Comparison of ENCODE assay signal across 20 cellular contexts in genomic region chr16:86117756-86118155, GRCh38.
DNase-seq lines count a peak whose midpoint lies in the region; ATAC-seq and TF ChIP-seq lines count a peak whose summit lies in the region.
"Had no signal": no experiment of that assay in that cellular context is flagged by ENCODE, and none has a peak within 500 bp of the region (broad histone marks: within the 10 kb centered on the region; RNA-seq: fewer than 3 reads in every experiment).

No MANE protein-coding gene starts in this region.

- H3K27me3 Mint-ChIP-seq in immature natural killer cell (ENCODE audit: low read depth in 3 of 3) = peaks cover 2 to 9% (median 6%) of the 10 kb centered on the region in 3 donors

- H3K4me1 Mint-ChIP-seq in immature natural killer cell = no peaks in the 10 kb centered on the region
- H3K4me1 Mint-ChIP-seq: CD8-positive, alpha-beta memory T cell had no signal

- no peak overlapping the region for H3K4me3 ChIP-seq in AG10803 (ENCODE audit: low read length)
- no peak overlapping the region for H3K4me3 ChIP-seq in fibroblast of villous mesenchyme (ENCODE audit: low read depth, low read length)
- H3K4me3 ChIP-seq in osteoblast (ENCODE audit: insufficient read depth, low read length) = no peak overlapping the region
- H3K4me3 ChIP-seq: A549, GM23338, MG63 had no signal

- H3K9me3 Mint-ChIP-seq in immature natural killer cell = no peaks in the 10 kb centered on the region
- H3K9me3 Mint-ChIP-seq: CD8-positive, alpha-beta memory T cell; GM23338 had no signal

- no peaks in the 10 kb centered on the region for H3K36me3 Mint-ChIP-seq in immature natural killer cell
- H3K36me3 Mint-ChIP-seq: CD8-positive, alpha-beta memory T cell had no signal

- no peaks in the 10 kb centered on the region for H3K36me3 ChIP-seq in osteoblast (ENCODE audit: insufficient read depth, low read length)
- H3K36me3 ChIP-seq: MG63 had no signal

- no peaks in the 10 kb centered on the region for H4K20me1 ChIP-seq in osteoblast (ENCODE audit: insufficient read depth, low read length)

- H3K79me2 ChIP-seq in osteoblast (ENCODE audit: insufficient read depth, low read length) = no peaks in the 10 kb centered on the region

- DNase-seq in AG10803 (ENCODE audit: low read depth) = peak; percentile 13
- DNase-seq in RPMI7951 (ENCODE audit: low read depth) = peak; percentile 37
- peak; percentile 11 for DNase-seq in fibroblast of villous mesenchyme (ENCODE audit: low read depth)
- DNase-seq in osteoblast (ENCODE audit: insufficient read length, low spot score, missing footprints) = peak; percentile 74
- no peak for DNase-seq in AML-193 (lab: John Stamatoyannopoulos, UW)
- no peak for DNase-seq in immature natural killer cell
- DNase-seq: CD8-positive, alpha-beta memory T cell; DMS 273 treated with DMSO at 0.1 percent for 48 hours; MG63; NCI-H1092 treated with DMSO at 0.1 percent for 48 hours; NCI-H1694; NCI-H446 treated with DMSO at 0.1 percent for 48 hours; NCI-H748 treated with DMSO at 0.1 percent for 48 hours; PC-3; Right ventricle myocardium superior had no signal

- ATAC-seq in HG03025 (IDR thresholded peaks at IDR 0.05; ENCODE audit: low FRiP score, unreplicated experiment) (no peak), HG03378 (IDR thresholded peaks at IDR 0.05; ENCODE audit: unreplicated experiment) (no peak)
- ATAC-seq: A549, GM23338, PC-3 had no signal

- no peak for TF ChIP-seq CTCF in AG10803 (conservative IDR thresholded peaks at IDR 0.05; ENCODE audit: low read length)
- no peak for TF ChIP-seq CTCF in fibroblast of villous mesenchyme (IDR thresholded peaks at IDR 0.05; ENCODE audit: insufficient read depth, low read depth, low read length)
- no peak for TF ChIP-seq CTCF in osteoblast (IDR thresholded peaks at IDR 0.05; ENCODE audit: extremely low read depth, low read depth, low read length)

- H2AFZ ChIP-seq in osteoblast (ENCODE audit: low read length) = no peak overlapping the region
- H2AFZ ChIP-seq: GM23338 had no signal

- H3K27ac Mint-ChIP-seq in immature natural killer cell = no peak overlapping the region
- H3K27ac Mint-ChIP-seq: GM23338 had no signal

- no peaks in the 10 kb centered on the region for H3K9me3 ChIP-seq in osteoblast (ENCODE audit: low read depth, low read length)
- H3K9me3 ChIP-seq: A549, MG63 had no signal

- H3K4me1 ChIP-seq in osteoblast (ENCODE audit: insufficient read depth, low read length) = no peaks in the 10 kb centered on the region
- H3K4me1 ChIP-seq: A549 had no signal

- no peak overlapping the region for H3K27ac ChIP-seq in osteoblast (ENCODE audit: low read depth, low read length)
- H3K27ac ChIP-seq: A549, KMS-11 had no signal

- no peak overlapping the region for H3K4me2 ChIP-seq in osteoblast (ENCODE audit: insufficient read depth, low read length)
- H3K4me2 ChIP-seq: A549, GM23338, KMS-11 had no signal

- H3K4me3 Mint-ChIP-seq in immature natural killer cell = no peak overlapping the region
- H3K4me3 Mint-ChIP-seq: CD8-positive, alpha-beta memory T cell; GM23338 had no signal

- H3K27me3 ChIP-seq in osteoblast (ENCODE audit: insufficient read depth, low read length) = peaks cover 15% of the 10 kb centered on the region
- H3K27me3 ChIP-seq: MG63 had no signal

Comparison
In these comparisons a context has a peak if more than half of its experiments do, and no peak if none do; other contexts are left out.
1. DNase-seq: peak in AG10803 (single experiment), RPMI7951 (single experiment), fibroblast of villous mesenchyme (single experiment) and osteoblast (single experiment); none in AML-193 (0 of 2) and immature natural killer cell (0 of 3).